ENCODE assay signal across 8 cellular contexts in the genomic region with DNA sequence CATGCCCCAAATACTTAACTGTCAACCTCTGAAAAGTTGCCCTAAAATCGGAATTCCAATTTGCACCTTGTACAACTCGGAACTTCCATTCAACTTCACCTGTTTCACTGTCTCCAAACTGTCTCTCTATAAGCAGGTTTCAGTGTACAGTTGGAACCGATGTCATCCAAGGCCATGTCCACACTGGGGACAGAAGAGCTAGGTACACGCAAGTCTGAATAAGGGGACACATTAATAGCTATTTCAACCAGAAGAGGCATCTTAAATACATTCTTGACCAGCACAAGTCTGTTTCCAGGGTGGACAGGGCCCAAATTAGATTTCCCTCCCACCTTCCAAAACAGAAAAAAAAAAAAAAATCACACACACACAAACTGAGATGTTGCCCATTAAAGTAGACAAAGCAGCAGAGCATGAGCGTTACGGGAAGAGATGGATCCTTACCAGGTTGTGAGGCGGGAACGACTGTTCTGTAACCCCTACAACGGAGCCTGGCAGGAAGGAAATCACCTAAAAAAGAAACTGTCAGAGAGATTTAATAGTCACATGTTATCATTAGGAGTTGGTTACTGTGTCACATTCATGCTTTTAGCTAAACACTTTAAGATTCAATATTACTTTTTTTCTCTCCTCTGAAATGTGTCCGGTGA. TPM values are rescaled to one million over a fixed set of nuclear protein-coding genes. Genes with fewer than 3 reads are reported as not detected.
DNase-seq lines count a peak whose midpoint lies in the region; ATAC-seq, FAIRE-seq and TF ChIP-seq lines count a peak whose summit lies in the region.

No MANE protein-coding gene starts in this region.

- TF ChIP-seq CTCF in NB4 (IDR thresholded peaks at IDR 0.05; ENCODE audit: low read depth, low read length) (no peak), natural killer cell (IDR thresholded peaks at IDR 0.05) (no peak)

- H3K4me1 ChIP-seq in ES-I3 (ENCODE audit: insufficient read depth, low read length), result peaks cover 5% of the 10 kb centered on the region; the same call in 1 of the 2 replicates

- H3K9me3 ChIP-seq in ES-I3 (ENCODE audit: control insufficient read depth, insufficient read depth, low read length), result no peaks in the 10 kb centered on the region

- H3K36me3 Mint-ChIP-seq in natural killer cell, result peaks cover 7% of the 10 kb centered on the region

- no peak for FAIRE-seq in urothelium cell line (lab: Jason Lieb, UNC)

- peak overlapping the region; percentile 100 for H3K9ac ChIP-seq in ES-I3 (ENCODE audit: low read depth, low read length)

- H3K9me3 Mint-ChIP-seq in natural killer cell, result no peaks in the 10 kb centered on the region

- peak overlapping the region; percentile 80 for H3K4me3 ChIP-seq in NB4 (ENCODE audit: low read depth, low read length)

- DNase-seq in NB4 (ENCODE audit: low read depth) (peak; percentile 43), dermis blood vessel endothelial cell (peak; percentile 21), natural killer cell (no peak), urothelium cell line (ENCODE audit: low spot score) (no peak)
- DNase-seq in activated effector memory CD4-positive, alpha-beta T cell treated with Interleukin-2 at 50 U/mL for 16 hours, result no peak
- no peak for DNase-seq in NK-92 treated with Interleukin-12 subunit alpha and Interleukin-12 subunit beta, amount 100 ng/mL, for 24 hours (lab: John Stamatoyannopoulos, UW)

- H3K36me3 ChIP-seq in ES-I3 (ENCODE audit: insufficient read depth, low read length), result peaks cover 3% of the 10 kb centered on the region

- H3K4me1 Mint-ChIP-seq in natural killer cell, result peaks cover 63 to 70% of the 10 kb centered on the region in 2 donors

- peak overlapping the region; percentile 98 for H3K27ac Mint-ChIP-seq in natural killer cell

- ATAC-seq in natural killer cell, result peak in 2 of 3 donors; percentile 13 to 30
- no peak for ATAC-seq in GM18907 (IDR thresholded peaks at IDR 0.05; ENCODE audit: unreplicated experiment)

- no peaks in the 10 kb centered on the region for H3K27me3 Mint-ChIP-seq in natural killer cell (ENCODE audit: low read depth in 2 of 2)

- intact Hi-C loops in natural killer cell (cut with micrococcal nuclease), result loop anchor here (5.0 kb wide), 1 partner anchor 404 kb away; a partner anchor contains a TSS

- TF ChIP-seq POLR2A in NB4 (IDR thresholded peaks at IDR 0.05; ENCODE audit: extremely low read depth, insufficient read length), result no peak

- H3K4me3 Mint-ChIP-seq in natural killer cell, result peak overlapping the region; percentile 98

RNA-seq across cellular contexts. Expression of a gene that starts 1.7 kb away (rescaled TPM):
- total RNA-seq in dermis blood vessel endothelial cell (27.9 and 45.9 TPM in 2 replicates), natural killer cell (10 to 100 TPM; 60.1 to 92.7 (median 82.0) TPM)

RNA-seq across cellular contexts. Expression of a gene that starts 15.4 kb away (rescaled TPM):
- total RNA-seq in dermis blood vessel endothelial cell (35.1 and 35.5 TPM in 2 replicates), natural killer cell (10 to 100 TPM; 16.8 to 27.6 (median 23.2) TPM)

RNA-seq across cellular contexts. Expression of a gene that starts 22.8 kb away (rescaled TPM):
- not detected in 2 replicates for total RNA-seq in dermis blood vessel endothelial cell
- under 1 TPM; 0.25 to 0.31 (median 0.25) TPM for total RNA-seq in natural killer cell

RNA-seq across cellular contexts. Expression of a gene that starts 34.8 kb away (rescaled TPM):
- total RNA-seq in dermis blood vessel endothelial cell (55.8 and 69.4 TPM in 2 replicates), natural killer cell (10 to 100 TPM; 29.4 to 38.6 (median 31.2) TPM)

RNA-seq across cellular contexts. Expression of a gene that starts 36.1 kb away (rescaled TPM):
- 0.17 and 0.51 TPM in 2 replicates for total RNA-seq in dermis blood vessel endothelial cell
- total RNA-seq in natural killer cell, result 1 to 10 TPM; 1.7 to 2.9 (median 2.2) TPM

Comparison
In these comparisons a context has a peak if more than half of its experiments do, and no peak if none do; other contexts are left out.
1. DNase-seq: peak in NB4 (single experiment) and dermis blood vessel endothelial cell (single experiment); none in natural killer cell (single experiment), urothelium cell line (single experiment), activated effector memory CD4-positive, alpha-beta T cell treated with Interleukin-2 at 50 U/mL for 16 hours (single experiment) and NK-92 treated with Interleukin-12 subunit alpha and Interleukin-12 subunit beta, amount 100 ng/mL, for 24 hours (single experiment).